8 cellular contexts compared by ENCODE assay signal in the genomic region with DNA sequence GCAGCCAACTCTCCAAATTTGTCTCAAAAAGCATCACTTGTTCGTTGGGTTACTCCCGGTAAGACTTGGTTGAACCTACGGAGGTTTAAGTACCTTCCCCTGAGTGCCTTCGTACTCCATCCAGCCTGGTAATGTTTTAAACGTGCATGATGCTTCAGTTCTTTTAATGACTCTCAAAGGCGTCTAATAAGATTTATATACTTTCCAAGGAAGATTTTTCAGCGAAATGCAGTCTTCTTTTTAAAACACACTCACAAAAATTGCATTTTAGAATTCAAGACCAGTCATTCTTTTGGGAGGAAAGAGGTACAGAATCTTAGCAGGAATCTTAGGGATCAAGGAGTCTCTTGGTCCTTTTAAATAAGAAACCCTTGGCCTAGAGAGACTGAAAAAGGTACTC. TPM values are rescaled to one million over a fixed set of nuclear protein-coding genes. Genes with fewer than 3 reads are reported as not detected.
DNase-seq lines count a peak whose midpoint lies in the region; FAIRE-seq and TF ChIP-seq lines count a peak whose summit lies in the region.

No MANE protein-coding gene starts in this region.

- H3K4me2 ChIP-seq in endothelial cell of umbilical vein (ENCODE audit: insufficient read depth, low read length): peak overlapping the region; percentile 54

- CTCF ChIA-PET in CD4-positive, alpha-beta memory T cell (lab: Charles Lee; ENCODE audit: partially characterized antibody): interaction anchor here (3.3 kb wide), 1 partner anchor 625 kb away, joined by 38 read pairs; no protein-coding TSS in a partner anchor
- CTCF ChIA-PET in endothelial cell of umbilical vein (lab: Charles Lee) (interaction anchor here (1.3 to 3.5 kb wide), 2 partner anchors 10 to 626 kb away, joined by 6 to 19 read pairs; no protein-coding TSS in a partner anchor), GM10248 (lab: Yijun Ruan, JAX) (interaction anchor here (3.2 to 4.5 kb wide), 2 partner anchors 9 to 626 kb away, joined by 11 to 40 read pairs; no protein-coding TSS in a partner anchor)

- H3K4me1 Mint-ChIP-seq in CD4-positive, alpha-beta memory T cell: peaks cover 7 to 23% (median 19%) of the 10 kb centered on the region in 4 donors
- H3K4me1 Mint-ChIP-seq in progenitor cell of endocrine pancreas (ENCODE audit: low read depth): peaks cover 5% of the 10 kb centered on the region

- no peaks in the 10 kb centered on the region for H3K9me3 Mint-ChIP-seq in CD4-positive, alpha-beta memory T cell
- no peaks in the 10 kb centered on the region for H3K9me3 Mint-ChIP-seq in progenitor cell of endocrine pancreas (ENCODE audit: low read depth)

- no peak for TF ChIP-seq POLR2A in endothelial cell of umbilical vein (IDR thresholded peaks at IDR 0.05; ENCODE audit: low read depth, low read length)

- H3K4me3 ChIP-seq in CD4-positive, alpha-beta memory T cell (ENCODE audit: low read length in 2 of 2): no peak overlapping the region
- no peak overlapping the region for H3K4me3 ChIP-seq in endothelial cell of umbilical vein (replicated peaks in 1 of 3; ENCODE audit: insufficient read depth in 1 of 3, low read depth in 1 of 3, low read length in 3 of 3)

- peak in 1 of 5 donors; percentile 1 for DNase-seq in CD4-positive, alpha-beta memory T cell
- DNase-seq in NCI-H69 (lab: John Stamatoyannopoulos, UW) (peak; percentile 5), endothelial cell of umbilical vein (ENCODE audit: low read depth, low spot score) (no peak), progenitor cell of endocrine pancreas (ENCODE audit: low spot score, unreplicated experiment) (no peak), GM10248 (ENCODE audit: extremely low spot score) (no peak), D341Med (ENCODE audit: low spot score) (no peak), NCI-H1694 treated with DMSO at 0.1 percent for 48 hours (lab: John Stamatoyannopoulos, UW) (no peak), NOMO-1 (lab: John Stamatoyannopoulos, UW; ENCODE audit: unreplicated experiment in 2 of 2) (no peak)

- no peaks in the 10 kb centered on the region for H4K20me1 ChIP-seq in endothelial cell of umbilical vein (replicated peaks; ENCODE audit: control insufficient read depth, extremely low read depth, insufficient read depth, low read length)

- peaks cover 21% of the 10 kb centered on the region for H3K4me1 ChIP-seq in CD4-positive, alpha-beta memory T cell (ENCODE audit: insufficient read depth, low read length)
- H3K4me1 ChIP-seq in endothelial cell of umbilical vein (ENCODE audit: control insufficient read depth, extremely low read depth, insufficient read depth, low read length): peaks cover 9% of the 10 kb centered on the region

- no peak for FAIRE-seq in endothelial cell of umbilical vein (lab: Jason Lieb, UNC)

- dilution Hi-C loops in endothelial cell of umbilical vein (cut with MboI; ENCODE audit: extremely low pct_ligation_motif_present, low sequenced_read_pairs): no loop called here

- H3K27me3 Mint-ChIP-seq in CD4-positive, alpha-beta memory T cell: peaks cover 0 to 11% of the 10 kb centered on the region in 2 donors
- H3K27me3 Mint-ChIP-seq in progenitor cell of endocrine pancreas: peaks cover 74% of the 10 kb centered on the region

- TF ChIP-seq CTCF in endothelial cell of umbilical vein (IDR thresholded peaks at IDR 0.05; ENCODE audit: extremely low read depth in 1 of 2, insufficient read depth in 1 of 2, low read depth in 1 of 2, low read length in 2 of 2) (no peak), progenitor cell of endocrine pancreas (IDR thresholded peaks at IDR 0.05; ENCODE audit: unreplicated experiment) (no peak), GM10248 (IDR thresholded peaks at IDR 0.05; ENCODE audit: control extremely low read depth, extremely low read depth, low read depth, missing control alignments) (no peak)

- H3K27ac ChIP-seq in CD4-positive, alpha-beta memory T cell (ENCODE audit: low read depth, low read length): no peak overlapping the region
- no peak overlapping the region for H3K27ac ChIP-seq in endothelial cell of umbilical vein (ENCODE audit: insufficient read depth, low read depth, low read length)

- POLR2A ChIA-PET in CD4-positive, alpha-beta memory T cell (lab: Charles Lee; ENCODE audit: partially characterized antibody): interaction anchor here (0.7 kb wide), 1 partner anchor 866 kb away, joined by 3 read pairs; no protein-coding TSS in a partner anchor
- POLR2A ChIA-PET in endothelial cell of umbilical vein (lab: Charles Lee) (no interaction called here), GM10248 (lab: Yijun Ruan, JAX) (no interaction called here)

- no peaks in the 10 kb centered on the region for H3K9me3 ChIP-seq in CD4-positive, alpha-beta memory T cell (ENCODE audit: control insufficient read depth in 1 of 2, low read length in 2 of 2)
- no peaks in the 10 kb centered on the region for H3K9me3 ChIP-seq in endothelial cell of umbilical vein (replicated peaks; ENCODE audit: control insufficient read depth, insufficient read depth, low read length)

- H3K36me3 Mint-ChIP-seq in CD4-positive, alpha-beta memory T cell: peaks cover 0 to 3% of the 10 kb centered on the region in 2 donors
- H3K36me3 Mint-ChIP-seq in progenitor cell of endocrine pancreas (ENCODE audit: insufficient read depth): no peaks in the 10 kb centered on the region

- no TSS peak for BruUV-seq in endothelial cell of umbilical vein (replicated peaks; lab: Mats Ljungman, UMichigan)

- H3K79me2 ChIP-seq in endothelial cell of umbilical vein (ENCODE audit: control insufficient read depth, insufficient read depth, low read length): no peaks in the 10 kb centered on the region

- H2AFZ ChIP-seq in endothelial cell of umbilical vein (ENCODE audit: low read depth, low read length): no peak overlapping the region

- peak overlapping the region; percentile 55 to 83 (median 75) for H3K4me3 Mint-ChIP-seq in CD4-positive, alpha-beta memory T cell
- H3K4me3 Mint-ChIP-seq in progenitor cell of endocrine pancreas (ENCODE audit: low read depth): peak overlapping the region; percentile 37

- H3K27me3 ChIP-seq in CD4-positive, alpha-beta memory T cell (ENCODE audit: insufficient read depth, low read length): no peaks in the 10 kb centered on the region
- H3K27me3 ChIP-seq in endothelial cell of umbilical vein (ENCODE audit: control insufficient read depth in 2 of 2, insufficient read depth in 2 of 2, low read length in 2 of 2): peaks cover 29 to 30% of the 10 kb centered on the region in 2 experiments

- intact Hi-C loops in CD4-positive, alpha-beta memory T cell (cut with micrococcal nuclease): loop anchor here (5.0 kb wide), 2 partner anchors 505 to 700 kb away; a partner anchor contains a TSS
- intact Hi-C loops in endothelial cell of umbilical vein (cut with micrococcal nuclease): loop anchor here (5.0 kb wide), 3 partner anchors 200 to 970 kb away; a partner anchor contains a TSS

- no peaks in the 10 kb centered on the region for H3K36me3 ChIP-seq in CD4-positive, alpha-beta memory T cell (ENCODE audit: insufficient read depth, low read length)
- H3K36me3 ChIP-seq in endothelial cell of umbilical vein (ENCODE audit: control insufficient read depth in 2 of 2, extremely low read depth in 1 of 2, insufficient read depth in 2 of 2, low read length in 2 of 2): no peaks in the 10 kb centered on the region

- H3K27ac Mint-ChIP-seq in CD4-positive, alpha-beta memory T cell: no peak overlapping the region
- no peak overlapping the region for H3K27ac Mint-ChIP-seq in progenitor cell of endocrine pancreas

- H3K9me1 ChIP-seq in endothelial cell of umbilical vein (replicated peaks; ENCODE audit: control insufficient read depth, extremely low read depth, insufficient read depth, low read length): no peaks in the 10 kb centered on the region

- H3K9ac ChIP-seq in endothelial cell of umbilical vein (replicated peaks; ENCODE audit: extremely low read depth, insufficient read depth, low read length): no peak overlapping the region

TF ChIP-seq in endothelial cell of umbilical vein, 7 proteins besides CTCF, POLR2A, EP300 and RAD21:
- no peak for TF ChIP-seq GATA2 (IDR thresholded peaks at IDR 0.05; ENCODE audit: insufficient read depth, insufficient read length, low read depth, low read length)
- no peak for TF ChIP-seq MYC (IDR thresholded peaks at IDR 0.05; ENCODE audit: low read depth, low read length)
- TF ChIP-seq, protein P1, sequence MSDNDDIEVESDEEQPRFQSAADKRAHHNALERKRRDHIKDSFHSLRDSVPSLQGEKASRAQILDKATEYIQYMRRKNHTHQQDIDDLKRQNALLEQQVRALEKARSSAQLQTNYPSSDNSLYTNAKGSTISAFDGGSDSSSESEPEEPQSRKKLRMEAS (IDR thresholded peaks at IDR 0.05; ENCODE audit: insufficient read depth, insufficient read length): no peak
- TF ChIP-seq POLR2AphosphoS5 (IDR thresholded peaks at IDR 0.05; ENCODE audit: insufficient read depth, low read depth, low read length): no peak
- no peak for TF ChIP-seq EZH2 (IDR thresholded peaks at IDR 0.05; ENCODE audit: borderline replicate concordance, low read depth, low read length, severe bottlenecking)
- no peak for TF ChIP-seq FOS (IDR thresholded peaks at IDR 0.05; ENCODE audit: borderline replicate concordance, insufficient read depth, low read length)
- TF ChIP-seq JUN (IDR thresholded peaks at IDR 0.05; ENCODE audit: borderline replicate concordance, insufficient read depth, insufficient read length, low read depth): no peak
TF ChIP-seq in endothelial cell of umbilical vein: peak in this region for 0.

RNA-seq across cellular contexts. Expression of a gene that starts 0.4 kb away (rescaled TPM):
- not detected for total RNA-seq in CD4-positive, alpha-beta memory T cell
- polyA plus RNA-seq in CD4-positive, alpha-beta memory T cell: not detected
- total RNA-seq in endothelial cell of umbilical vein (not detected in 2 replicates), progenitor cell of endocrine pancreas (0.84 TPM in 2 replicates)
- not detected in 2 replicates for polyA plus RNA-seq in endothelial cell of umbilical vein
- 0.03 TPM in 1 of 2 replicates, not detected in the other for polyA plus RNA-seq in endothelial cell of umbilical vein (2011; cell fraction: cytosol; rRNA removed)
- 0.04 and 0.12 TPM in 2 replicates for polyA plus RNA-seq in endothelial cell of umbilical vein (2011; cell fraction: nucleus; rRNA removed)
- not detected in 2 replicates for polyA plus RNA-seq in endothelial cell of umbilical vein (2012)
- not detected in 2 replicates for polyA minus RNA-seq in endothelial cell of umbilical vein
- polyA minus RNA-seq in endothelial cell of umbilical vein (2011; cell fraction: cytosol; rRNA and poly(A)+ RNA removed): not detected
- polyA minus RNA-seq in endothelial cell of umbilical vein (2011; cell fraction: nucleus; rRNA and poly(A)+ RNA removed): not detected in 2 replicates
